ENCODE assay signal across 8 cellular contexts in genomic region chr3:48556796-48557626, GRCh38. TPM values are rescaled to one million over a fixed set of nuclear protein-coding genes. Genes with fewer than 3 reads are reported as not detected.
DNase-seq lines count a peak whose midpoint lies in the region; ATAC-seq and TF ChIP-seq lines count a peak whose summit lies in the region.

Gene PFKFB4, minus strand, starts transcription at chr3:48556803. Its CDS starts 26 bp downstream, at chr3:48556777.

- intact Hi-C loops in spleen (cut with DNase I; ENCODE audit: low total_unique reads): loop anchor here (10.0 kb wide), 1 partner anchor 282 kb away; no protein-coding TSS in a partner anchor

- H3K9me3 Mint-ChIP-seq in central memory CD8-positive, alpha-beta T cell: no peaks in the 10 kb centered on the region

- DNase-seq in AG10803 (ENCODE audit: low read depth): peak; percentile 99
- peak; percentile 98 for DNase-seq in NCI-H345 (lab: John Stamatoyannopoulos, UW)
- peak; percentile 97 for DNase-seq in activated CD4-positive, CD25-positive, alpha-beta regulatory T cell treated with anti-CD3 and anti-CD28 coated beads, Interleukin-2, amount 50 U/mL, for 16 hours (ENCODE audit: low read depth, low spot score)
- DNase-seq in central memory CD8-positive, alpha-beta T cell (ENCODE audit: low spot score in 2 of 2): peak; percentile 99 to 100
- peak; percentile 97 for DNase-seq in inferior parietal cortex (ENCODE audit: extremely low spot score)
- DNase-seq in spleen: peak; percentile 99

- peak within 1 kb of the TSS; percentile 87 for H3K4me3 Mint-ChIP-seq in central memory CD8-positive, alpha-beta T cell

- H3K27ac Mint-ChIP-seq in central memory CD8-positive, alpha-beta T cell (ENCODE audit: low read depth): peak within 1 kb of the TSS; percentile 88

- 1% methylated on average over 32 to 53 of the region's 53 CpGs for WGBS in spleen, 5 donors

- TF ChIP-seq POLR2A in spleen (IDR thresholded peaks at IDR 0.05): peak in 1 of 3 donors; percentile 13

- peaks cover 8% of the 10 kb centered on the region for H3K36me3 Mint-ChIP-seq in central memory CD8-positive, alpha-beta T cell (ENCODE audit: insufficient read depth)

- peaks cover 32% of the 10 kb centered on the region for H3K4me1 Mint-ChIP-seq in central memory CD8-positive, alpha-beta T cell

- no peaks in the 10 kb centered on the region for H3K9me3 ChIP-seq in spleen

- no peaks in the 10 kb centered on the region for H3K27me3 ChIP-seq in spleen (replicated peaks in 1 of 7)

- peak within 1 kb of the TSS; percentile 31 to 87 (median 77) for H3K27ac ChIP-seq in spleen

- H3K4me3 ChIP-seq in AG10803 (ENCODE audit: low read length) (peak within 1 kb of the TSS; percentile 75), spleen (peak within 1 kb of the TSS; percentile 41 to 88 (median 56))

- peaks cover 10% of the 10 kb centered on the region for H3K27me3 Mint-ChIP-seq in central memory CD8-positive, alpha-beta T cell

- ATAC-seq in GM19025 (IDR thresholded peaks at IDR 0.05; ENCODE audit: low read depth, unreplicated experiment): peak; percentile 88
- peak; percentile 82 for ATAC-seq in HG03280 (IDR thresholded peaks at IDR 0.05; ENCODE audit: unreplicated experiment)
- ATAC-seq in central memory CD8-positive, alpha-beta T cell (replicated peaks; ENCODE audit: extremely low read depth, poor library complexity, severe bottlenecking): peak; percentile 92

- TF ChIP-seq CTCF in AG10803 (conservative IDR thresholded peaks at IDR 0.05; ENCODE audit: low read length) (no peak; the same call in 1 of the 2 replicates), spleen (IDR thresholded peaks at IDR 0.05 in 8 of 11, conservative IDR thresholded peaks at IDR 0.05 in 3 of 11) (peak in 8 of 11 experiments; percentile 14 to 59 (median 38))

- H3K4me1 ChIP-seq in spleen: peaks cover 11 to 93% (median 58%) of the 10 kb centered on the region in 6 donors

- no peaks in the 10 kb centered on the region for H3K36me3 ChIP-seq in spleen

RNA-seq across cellular contexts. Expression of gene PFKFB4, which starts in this region (rescaled TPM):
- 10 to 100 TPM; 11.0 to 43.1 (median 22.8) TPM for total RNA-seq in spleen
- 1 to 10 TPM; 2.0 to 4.8 (median 3.8) TPM for polyA plus RNA-seq in spleen

Comparison
In these comparisons a context has a peak if more than half of its experiments do, and no peak if none do; other contexts are left out.
1. Peak in every context shown above with its lines: DNase-seq, ATAC-seq, H3K4me3 ChIP-seq and H3K27ac ChIP-seq.